In the genomic region with DNA sequence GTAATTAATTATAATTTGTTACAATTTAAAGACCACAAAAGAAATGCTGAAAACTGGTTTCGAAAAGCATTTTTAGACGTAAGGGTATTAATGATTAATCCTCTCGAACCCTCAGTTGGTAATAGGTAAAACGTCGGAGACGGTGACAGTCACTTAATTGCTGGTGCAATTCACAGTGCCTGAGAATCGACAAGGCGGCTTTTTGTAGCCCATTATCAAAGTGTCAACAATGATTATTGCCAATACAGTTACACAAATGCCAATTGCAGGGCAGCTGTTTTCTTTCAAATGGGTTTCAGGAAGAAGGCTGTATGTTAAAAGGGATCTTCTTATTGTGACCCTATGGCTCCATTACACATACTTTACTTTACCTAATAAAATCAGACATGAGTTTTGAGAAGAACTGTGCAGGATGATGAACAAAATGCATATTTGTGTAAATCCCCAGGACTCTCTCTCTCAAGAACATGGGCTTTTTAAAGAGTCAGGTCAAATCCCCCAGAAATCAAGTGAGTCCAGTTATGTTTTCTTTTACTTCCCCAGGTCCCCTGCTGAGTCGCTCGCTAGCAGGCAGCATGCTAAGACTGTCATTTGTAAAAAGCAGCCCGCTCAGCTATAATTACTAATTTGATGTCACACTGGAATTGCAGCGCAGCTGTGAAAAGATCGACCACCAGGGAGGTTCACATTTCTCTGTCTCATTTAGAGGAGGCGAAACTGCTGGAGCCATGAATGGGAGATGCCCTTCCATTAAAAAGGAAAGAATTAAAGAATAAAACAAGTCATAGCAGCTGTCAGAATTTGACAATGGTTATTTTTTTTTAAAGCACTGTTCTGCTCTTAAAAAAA, we compare ENCODE assay signal across 23 cellular contexts.
DNase-seq lines count a peak whose midpoint lies in the region; ATAC-seq and TF ChIP-seq lines count a peak whose summit lies in the region.
"Had no signal": no experiment of that assay in that cellular context is flagged by ENCODE, and none has a peak within 500 bp of the region (broad histone marks: within the 10 kb centered on the region; RNA-seq: fewer than 3 reads in every experiment).

No MANE protein-coding gene starts in this region.

- no peak overlapping the region for H4K8ac ChIP-seq in neuronal stem cell (ENCODE audit: low read depth, low read length)

- no peak overlapping the region for H2AFZ ChIP-seq in neuronal stem cell (ENCODE audit: low read length)

- H3K9me3 Mint-ChIP-seq in brain: no peaks in the 10 kb centered on the region
- H3K9me3 Mint-ChIP-seq in activated CD8-positive, alpha-beta T cell treated with anti-CD3 and anti-CD28 coated beads for 36 hours: no peaks in the 10 kb centered on the region
- H3K9me3 Mint-ChIP-seq: activated CD4-positive, alpha-beta memory T cell treated with anti-CD3 and anti-CD28 coated beads, Interleukin-2, amount 10 ng/mL, durations not matched to agents 7 days and 5 days; activated naive CD4-positive, alpha-beta T cell treated with anti-CD3 and anti-CD28 coated beads for 36 hours; effector memory CD8-positive, alpha-beta T cell; memory B cell; naive thymus-derived CD4-positive, alpha-beta T cell had no signal

- no CpG with 5 or more reads among the region's 14 CpGs for WGBS in neuronal stem cell (ENCODE audit: extremely low coverage in 2 of 2, insufficient read length in 2 of 2, insufficient replicate concordance in 1 of 2), 2 donors
- WGBS in heart left ventricle, 4 donors: 90 to 92% (median 91%) methylated on average over 14 of the region's 14 CpGs

- H3K4me3 ChIP-seq in neuronal stem cell (ENCODE audit: low read length in 2 of 2) (no peak overlapping the region), heart left ventricle (no peak overlapping the region)
- H3K4me3 ChIP-seq: esophagus muscularis mucosa, gastroesophageal sphincter, SK-N-MC, upper lobe of right lung had no signal

- no peak overlapping the region for H2BK12ac ChIP-seq in neuronal stem cell (ENCODE audit: low read length)

- H2BK5ac ChIP-seq in neuronal stem cell (ENCODE audit: low read length): no peak overlapping the region

- H3K4me3 Mint-ChIP-seq in brain: peak overlapping the region; percentile 10 to 64 (median 34)
- no peak overlapping the region for H3K4me3 Mint-ChIP-seq in activated CD8-positive, alpha-beta T cell treated with anti-CD3 and anti-CD28 coated beads for 36 hours
- H3K4me3 Mint-ChIP-seq: activated CD4-positive, alpha-beta memory T cell treated with anti-CD3 and anti-CD28 coated beads, Interleukin-2, amount 10 ng/mL, durations not matched to agents 7 days and 5 days; activated naive CD4-positive, alpha-beta T cell treated with anti-CD3 and anti-CD28 coated beads for 36 hours; effector memory CD8-positive, alpha-beta T cell; memory B cell; naive thymus-derived CD4-positive, alpha-beta T cell had no signal

- no peak overlapping the region for H2BK15ac ChIP-seq in neuronal stem cell (ENCODE audit: low read length)

- peaks cover 66% of the 10 kb centered on the region for H3K4me1 Mint-ChIP-seq in brain
- H3K4me1 Mint-ChIP-seq in activated CD8-positive, alpha-beta T cell treated with anti-CD3 and anti-CD28 coated beads for 36 hours (ENCODE audit: low read depth): peaks cover 20% of the 10 kb centered on the region
- H3K4me1 Mint-ChIP-seq: memory B cell had no signal

- no peaks in the 10 kb centered on the region for H3K79me1 ChIP-seq in neuronal stem cell (ENCODE audit: low read depth, low read length)

- H4K91ac ChIP-seq in neuronal stem cell (ENCODE audit: low read depth, low read length, poor library complexity): no peak overlapping the region

- H3K23ac ChIP-seq in neuronal stem cell (ENCODE audit: low read depth, low read length, poor library complexity): no peak overlapping the region

- H3K14ac ChIP-seq in neuronal stem cell (ENCODE audit: low read length): no peak overlapping the region

- POLR2A ChIA-PET in activated CD8-positive, alpha-beta T cell treated with anti-CD3 and anti-CD28 coated beads for 36 hours (lab: Charles Lee): no interaction called here

- peak overlapping the region in 3 of 5 experiments; percentile 17 to 79 (median 54) for H3K27ac Mint-ChIP-seq in brain
- no peak overlapping the region for H3K27ac Mint-ChIP-seq in activated CD8-positive, alpha-beta T cell treated with anti-CD3 and anti-CD28 coated beads for 36 hours
- H3K27ac Mint-ChIP-seq: activated CD4-positive, alpha-beta memory T cell treated with anti-CD3 and anti-CD28 coated beads, Interleukin-2, amount 10 ng/mL, durations not matched to agents 7 days and 5 days; activated naive CD4-positive, alpha-beta T cell treated with anti-CD3 and anti-CD28 coated beads for 36 hours had no signal

- CTCF ChIA-PET in activated CD8-positive, alpha-beta T cell treated with anti-CD3 and anti-CD28 coated beads for 36 hours (lab: Charles Lee): interaction anchor here (1.2 kb wide), 1 partner anchor 572 kb away, joined by 3 read pairs; no protein-coding TSS in a partner anchor

- no peaks in the 10 kb centered on the region for H3K27me3 ChIP-seq in neuronal stem cell (ENCODE audit: control insufficient read depth in 3 of 3, insufficient read depth in 3 of 3, low read depth in 1 of 3, low read length in 3 of 3)
- H3K27me3 ChIP-seq in heart left ventricle: no peaks in the 10 kb centered on the region
- H3K27me3 ChIP-seq: esophagus muscularis mucosa, gastroesophageal sphincter, upper lobe of right lung had no signal

- peak; percentile 36 for DNase-seq in HuH-7 (ENCODE audit: low spot score)
- DNase-seq in NCI-H1930 (lab: John Stamatoyannopoulos, UW): peak; percentile 55 to 56
- DNase-seq in neuronal stem cell (ENCODE audit: low spot score): peak; percentile 48
- DNase-seq in activated CD8-positive, alpha-beta T cell treated with anti-CD3 and anti-CD28 coated beads for 36 hours: no peak
- no peak for DNase-seq in heart left ventricle
- DNase-seq in C1 segment of cervical spinal cord (lab: John Stamatoyannopoulos, UW): no peak
- DNase-seq: activated CD4-positive, alpha-beta memory T cell treated with anti-CD3 and anti-CD28 coated beads, Interleukin-2, amount 10 ng/mL, durations not matched to agents 7 days and 5 days; activated naive CD4-positive, alpha-beta T cell treated with anti-CD3 and anti-CD28 coated beads for 36 hours; effector memory CD8-positive, alpha-beta T cell; EL; HCEC 1CT; Karpas-422; kidney glomerular epithelial cell; naive thymus-derived CD4-positive, alpha-beta T cell; NCI-H1105; NK-92 treated with Interleukin-12 subunit alpha and Interleukin-12 subunit beta, amount 100 ng/mL, for 24 hours; stimulated activated CD4-positive, alpha-beta T cell treated with anti-CD3 and anti-CD28 coated beads, Interleukin-4, amount 100 ng/mL, for 4 hours had no signal

- no peak for TF ChIP-seq POLR2A in heart left ventricle (IDR thresholded peaks at IDR 0.05)

- H3K4me2 ChIP-seq in neuronal stem cell (ENCODE audit: insufficient read depth, low read length, poor library complexity, severe bottlenecking): peak overlapping the region; percentile 23

- H3K4ac ChIP-seq in neuronal stem cell (ENCODE audit: low read length): no peak overlapping the region

- H3K9me3 ChIP-seq in neuronal stem cell (replicated peaks in 1 of 2; ENCODE audit: control insufficient read depth in 2 of 2, insufficient read depth in 1 of 2, low read depth in 1 of 2, low read length in 2 of 2) (no peaks in the 10 kb centered on the region), heart left ventricle (no peaks in the 10 kb centered on the region)
- H3K9me3 ChIP-seq: esophagus muscularis mucosa, gastroesophageal sphincter, upper lobe of right lung had no signal

- H3K27ac ChIP-seq in neuronal stem cell (replicated peaks; ENCODE audit: low read length): peak overlapping the region; percentile 32
- H3K27ac ChIP-seq in heart left ventricle: no peak overlapping the region
- H3K27ac ChIP-seq: esophagus muscularis mucosa, gastroesophageal sphincter, SK-N-MC, upper lobe of right lung had no signal

- no peak overlapping the region for H2AK5ac ChIP-seq in neuronal stem cell (ENCODE audit: low read depth, low read length)

- peaks cover 6% of the 10 kb centered on the region for H3K27me3 Mint-ChIP-seq in brain
- H3K27me3 Mint-ChIP-seq in activated CD8-positive, alpha-beta T cell treated with anti-CD3 and anti-CD28 coated beads for 36 hours: no peaks in the 10 kb centered on the region
- H3K27me3 Mint-ChIP-seq: activated CD4-positive, alpha-beta memory T cell treated with anti-CD3 and anti-CD28 coated beads, Interleukin-2, amount 10 ng/mL, durations not matched to agents 7 days and 5 days; effector memory CD8-positive, alpha-beta T cell; memory B cell; naive thymus-derived CD4-positive, alpha-beta T cell had no signal

- no peak overlapping the region for H2BK120ac ChIP-seq in neuronal stem cell (ENCODE audit: low read depth, low read length)

- peaks cover 16% of the 10 kb centered on the region for H3K36me3 Mint-ChIP-seq in brain
- peaks cover 36% of the 10 kb centered on the region for H3K36me3 Mint-ChIP-seq in activated CD8-positive, alpha-beta T cell treated with anti-CD3 and anti-CD28 coated beads for 36 hours (ENCODE audit: low read depth)

- no peak overlapping the region for H3K9ac ChIP-seq in neuronal stem cell (ENCODE audit: low read depth, low read length, poor library complexity)

- H3K36me3 ChIP-seq in neuronal stem cell (replicated peaks in 1 of 2; ENCODE audit: control insufficient read depth in 2 of 2, insufficient read depth in 2 of 2, low read length in 2 of 2) (peaks cover 3 to 9% of the 10 kb centered on the region in 2 donors), heart left ventricle (peaks cover 0 to 48% (median 8%) of the 10 kb centered on the region in 9 donors)

- H3K4me1 ChIP-seq in neuronal stem cell (ENCODE audit: control insufficient read depth in 2 of 2, insufficient read depth in 1 of 2, low read depth in 1 of 2, low read length in 2 of 2) (peaks cover 7 to 12% of the 10 kb centered on the region in 2 donors), heart left ventricle (no peaks in the 10 kb centered on the region)
- H3K4me1 ChIP-seq: esophagus muscularis mucosa, gastroesophageal sphincter, upper lobe of right lung had no signal

- intact Hi-C loops in activated CD8-positive, alpha-beta T cell treated with anti-CD3 and anti-CD28 coated beads for 36 hours (cut with micrococcal nuclease): no loop called here
- intact Hi-C loops in heart left ventricle (cut with DNase I): loop anchor here in 1 of 10 donors (10.0 kb wide), 1 partner anchor 566 kb away; no protein-coding TSS in a partner anchor

- no peak overlapping the region for H3K18ac ChIP-seq in neuronal stem cell (ENCODE audit: low read length)

- TF ChIP-seq CTCF in brain (conservative IDR thresholded peaks at IDR 0.05) (no peak), heart left ventricle (IDR thresholded peaks at IDR 0.05) (no peak)
- no peak for TF ChIP-seq CTCF in activated CD8-positive, alpha-beta T cell treated with anti-CD3 and anti-CD28 coated beads for 36 hours (IDR thresholded peaks at IDR 0.05)

- no peak for ATAC-seq in activated CD8-positive, alpha-beta T cell treated with anti-CD3 and anti-CD28 coated beads for 36 hours
- no peak for ATAC-seq in heart left ventricle
- ATAC-seq: effector memory CD8-positive, alpha-beta T cell; gastroesophageal sphincter; naive thymus-derived CD4-positive, alpha-beta T cell; upper lobe of right lung had no signal

Comparison
In these comparisons a context has a peak if more than half of its experiments do, and no peak if none do; other contexts are left out.
1. DNase-seq: peak in HuH-7 (single experiment), NCI-H1930 (2 of 2) and neuronal stem cell (single experiment); none in activated CD8-positive, alpha-beta T cell treated with anti-CD3 and anti-CD28 coated beads for 36 hours (single experiment), heart left ventricle (0 of 5) and C1 segment of cervical spinal cord (0 of 14).